In genomic region chr4:1243451-1244080, GRCh38 we compare ENCODE assay signal across 10 cellular contexts. TPM values are rescaled to one million over a fixed set of nuclear protein-coding genes. Genes with fewer than 3 reads are reported as not detected.
A peak's percentile ranks its signal among the peaks of the same experiment; 100 is the strongest.
DNase-seq lines count a peak whose midpoint lies in the region; ATAC-seq and TF ChIP-seq lines count a peak whose summit lies in the region.
"Had no signal": no experiment of that assay in that cellular context is flagged by ENCODE, and none has a peak within 500 bp of the region (broad histone marks: within the 10 kb centered on the region; RNA-seq: fewer than 3 reads in every experiment).

No MANE protein-coding gene starts in this region.

- H3K36me3 Mint-ChIP-seq in glutamatergic neuron (ENCODE audit: unreplicated experiment), result peaks cover 4% of the 10 kb centered on the region
- peaks cover 38% of the 10 kb centered on the region for H3K36me3 Mint-ChIP-seq in stimulated activated effector memory CD8-positive, alpha-beta T cell treated with anti-CD3 and anti-CD28 coated beads, Interleukin-12 subunit alpha, Interleukin-12 subunit beta, amount 100 ng/mL, for 72 hours

- H3K27me3 ChIP-seq in OCI-LY3 (ENCODE audit: low read depth, low read length) (no peaks in the 10 kb centered on the region), mammary epithelial cell (ENCODE audit: insufficient read depth, low read length) (no peaks in the 10 kb centered on the region)

- H3K27ac Mint-ChIP-seq in glutamatergic neuron (ENCODE audit: unreplicated experiment), result peak overlapping the region; percentile 96
- H3K27ac Mint-ChIP-seq in stimulated activated effector memory CD8-positive, alpha-beta T cell treated with anti-CD3 and anti-CD28 coated beads, Interleukin-12 subunit alpha, Interleukin-12 subunit beta, amount 100 ng/mL, for 72 hours, result peak overlapping the region; percentile 95

- peak; percentile 65 for DNase-seq in activated effector memory CD4-positive, alpha-beta T cell treated with anti-CD3 and anti-CD28 coated beads, Interleukin-2, amount 50 U/mL, for 16 hours
- DNase-seq in activated effector memory CD4-positive, alpha-beta T cell treated with Interleukin-2 at 50 U/mL for 16 hours, result no peak
- DNase-seq in glutamatergic neuron, result no peak
- no peak for DNase-seq in stimulated activated effector memory CD8-positive, alpha-beta T cell treated with anti-CD3 and anti-CD28 coated beads, Interleukin-12 subunit alpha, Interleukin-12 subunit beta, amount 100 ng/mL, for 72 hours (ENCODE audit: low spot score in 2 of 2)
- no peak for DNase-seq in stimulated activated naive CD4-positive, alpha-beta T cell (lab: John Stamatoyannopoulos, UW)
- no peak for DNase-seq in mammary epithelial cell
- DNase-seq: occipital lobe, SW 1271 had no signal

- H3K4me1 Mint-ChIP-seq in glutamatergic neuron (ENCODE audit: low read depth, unreplicated experiment), result peaks cover 41% of the 10 kb centered on the region
- H3K4me1 Mint-ChIP-seq in stimulated activated effector memory CD8-positive, alpha-beta T cell treated with anti-CD3 and anti-CD28 coated beads, Interleukin-12 subunit alpha, Interleukin-12 subunit beta, amount 100 ng/mL, for 72 hours, result peaks cover 56% of the 10 kb centered on the region

- intact Hi-C loops in mammary epithelial cell (cut with micrococcal nuclease), result no loop called here

- BruUV-seq in mammary epithelial cell (replicated peaks; lab: Mats Ljungman, UMichigan), result no TSS peak

- dilution Hi-C loops in mammary epithelial cell (cut with HindIII; ENCODE audit: low sequenced_read_pairs), result loop anchor here (5.0 kb wide), 3 partner anchors 41 to 91 kb away; no protein-coding TSS in a partner anchor

- in situ Hi-C loops in mammary epithelial cell (cut with MboI; ENCODE audit: low sequenced_read_pairs in 2 of 2), result no loop called here

- peaks cover 82% of the 10 kb centered on the region for H4K20me1 ChIP-seq in OCI-LY3 (ENCODE audit: insufficient read depth, low read length)
- H4K20me1 ChIP-seq in mammary epithelial cell (ENCODE audit: insufficient read depth, low read length), result peaks cover 25% of the 10 kb centered on the region

- H3K27me3 Mint-ChIP-seq in glutamatergic neuron (ENCODE audit: unreplicated experiment), result peaks cover 25% of the 10 kb centered on the region

- TF ChIP-seq CTCF in OCI-LY3 (IDR thresholded peaks at IDR 0.05; ENCODE audit: low read depth, low read length) (peak; percentile 49), glutamatergic neuron (IDR thresholded peaks at IDR 0.05; ENCODE audit: partially characterized antibody, unreplicated experiment) (no peak), mammary epithelial cell (conservative IDR thresholded peaks at IDR 0.05 in 1 of 2, IDR thresholded peaks at IDR 0.05 in 1 of 2; ENCODE audit: extremely low read depth in 1 of 2, insufficient read depth in 1 of 2, low read depth in 1 of 2, low read length in 2 of 2) (no peak)

- peaks cover 3% of the 10 kb centered on the region for H3K36me3 ChIP-seq in OCI-LY3 (replicated peaks; ENCODE audit: low read depth, low read length)
- peaks cover 4% of the 10 kb centered on the region for H3K36me3 ChIP-seq in mammary epithelial cell (ENCODE audit: insufficient read depth, low read length)

- CTCF ChIA-PET in mammary epithelial cell (lab: Charles Lee; ENCODE audit: low non-redundant PET), result no interaction called here

- H3K79me2 ChIP-seq in OCI-LY3 (ENCODE audit: low read length), result peaks cover 90% of the 10 kb centered on the region
- peaks cover 92% of the 10 kb centered on the region for H3K79me2 ChIP-seq in mammary epithelial cell (ENCODE audit: insufficient read depth, low read length)

- H3K4me2 ChIP-seq in OCI-LY3 (ENCODE audit: low read length) (no peak overlapping the region), mammary epithelial cell (ENCODE audit: insufficient read depth, low read depth, low read length) (no peak overlapping the region)

- H3K4me3 ChIP-seq in OCI-LY3 (ENCODE audit: low read length) (no peak overlapping the region), mammary epithelial cell (replicated peaks in 1 of 3; ENCODE audit: insufficient read depth in 1 of 3, low read depth in 2 of 3, low read length in 3 of 3) (no peak overlapping the region)

- no peak overlapping the region for H3K9ac ChIP-seq in OCI-LY3 (ENCODE audit: low read length)
- H3K9ac ChIP-seq in mammary epithelial cell (ENCODE audit: insufficient read depth, low read length), result no peak overlapping the region

- H2AFZ ChIP-seq in OCI-LY3 (ENCODE audit: low read depth, low read length), result no peak overlapping the region
- H2AFZ ChIP-seq in mammary epithelial cell (ENCODE audit: low read depth, low read length), result no peak overlapping the region

- H3K27ac ChIP-seq in OCI-LY3 (ENCODE audit: low read length), result no peak overlapping the region
- no peak overlapping the region for H3K27ac ChIP-seq in mammary epithelial cell (ENCODE audit: insufficient read depth, low read depth, low read length)

- H3K9me3 Mint-ChIP-seq in glutamatergic neuron (ENCODE audit: unreplicated experiment), result peaks cover 32% of the 10 kb centered on the region
- H3K9me3 Mint-ChIP-seq in stimulated activated effector memory CD8-positive, alpha-beta T cell treated with anti-CD3 and anti-CD28 coated beads, Interleukin-12 subunit alpha, Interleukin-12 subunit beta, amount 100 ng/mL, for 72 hours, result no peaks in the 10 kb centered on the region

- H3K9me3 ChIP-seq in OCI-LY3 (ENCODE audit: insufficient read depth, low read length) (no peaks in the 10 kb centered on the region), mammary epithelial cell (replicated peaks; ENCODE audit: insufficient read depth, low read length) (no peaks in the 10 kb centered on the region)

- WGBS in mammary epithelial cell (ENCODE audit: low coverage, missing lambda C conversion rate), result 95% methylated on average over 15 of the region's 15 CpGs

- H3K4me1 ChIP-seq in OCI-LY3 (ENCODE audit: low read length) (peaks cover 11% of the 10 kb centered on the region), mammary epithelial cell (ENCODE audit: insufficient read depth, low read length) (peaks cover 21% of the 10 kb centered on the region)

- H3K4me3 Mint-ChIP-seq in glutamatergic neuron (ENCODE audit: unreplicated experiment), result peak overlapping the region; percentile 76
- H3K4me3 Mint-ChIP-seq in stimulated activated effector memory CD8-positive, alpha-beta T cell treated with anti-CD3 and anti-CD28 coated beads, Interleukin-12 subunit alpha, Interleukin-12 subunit beta, amount 100 ng/mL, for 72 hours, result no peak overlapping the region

- no peak for ATAC-seq in stimulated activated effector memory CD8-positive, alpha-beta T cell treated with anti-CD3 and anti-CD28 coated beads, Interleukin-12 subunit alpha, Interleukin-12 subunit beta, amount 100 ng/mL, for 72 hours
- ATAC-seq in HG02571 (IDR thresholded peaks at IDR 0.05; ENCODE audit: unreplicated experiment), result no peak

RNA-seq across cellular contexts. Expression of gene CTBP1, which starts 5.4 kb away (rescaled TPM):
- total RNA-seq in glutamatergic neuron (ENCODE audit: unreplicated experiment), result 302 TPM
- 100 to 1,000 TPM; 127 to 237 TPM for total RNA-seq in mammary epithelial cell
- polyA plus RNA-seq in mammary epithelial cell, result 83.3 TPM
- polyA minus RNA-seq in mammary epithelial cell, result 32.7 TPM

RNA-seq across cellular contexts. Expression of gene MAEA, which starts 46.1 kb away (rescaled TPM):
- total RNA-seq in glutamatergic neuron (ENCODE audit: unreplicated experiment) (77.2 TPM), mammary epithelial cell (100 to 1,000 TPM in 1 of 2 donors, 10 to 100 TPM in 1; 80.4 to 109 TPM)
- 120 TPM for polyA plus RNA-seq in mammary epithelial cell
- polyA minus RNA-seq in mammary epithelial cell, result 86.1 TPM
